Comparison of ENCODE assay signal across 17 cellular contexts in the genomic region with DNA sequence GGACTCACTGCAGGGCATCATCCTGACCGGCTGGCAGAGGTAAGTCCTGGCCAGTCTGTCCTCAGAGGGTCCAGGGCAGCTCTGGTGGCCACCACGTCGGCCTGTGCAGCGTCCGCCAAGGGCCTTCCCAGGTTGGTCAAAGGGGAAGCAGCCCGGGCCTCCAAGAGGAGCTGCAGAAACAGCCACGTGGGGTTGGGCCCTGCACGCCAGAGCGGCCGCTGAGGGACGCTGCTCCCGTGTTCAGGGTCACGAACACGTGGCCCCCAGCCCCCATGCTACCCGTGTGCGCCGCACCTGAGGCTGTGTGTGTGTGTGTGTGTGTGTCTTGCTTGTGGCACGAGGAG. TPM values are rescaled to one million over a fixed set of nuclear protein-coding genes. Genes with fewer than 3 reads are reported as not detected.
DNase-seq lines count a peak whose midpoint lies in the region; ATAC-seq and TF ChIP-seq lines count a peak whose summit lies in the region.
"Had no signal": no experiment of that assay in that cellular context is flagged by ENCODE, and none has a peak within 500 bp of the region (broad histone marks: within the 10 kb centered on the region; RNA-seq: fewer than 3 reads in every experiment).

No MANE protein-coding gene starts in this region.

- no peaks in the 10 kb centered on the region for H3K9me3 ChIP-seq in osteoblast (ENCODE audit: low read depth, low read length)
- no peaks in the 10 kb centered on the region for H3K9me3 ChIP-seq in spleen
- H3K9me3 ChIP-seq: A549, BE2C, Caco-2 had no signal

- TF ChIP-seq POLR2A in spleen (IDR thresholded peaks at IDR 0.05) = no peak

- POLR2A ChIA-PET in WTC11 (lab: Charles Lee) = no interaction called here

- no peak overlapping the region for H2AFZ ChIP-seq in osteoblast (ENCODE audit: low read length)

- H3K36me3 ChIP-seq in osteoblast (ENCODE audit: insufficient read depth, low read length) (no peaks in the 10 kb centered on the region), spleen (peaks cover 0 to 81% (median 27%) of the 10 kb centered on the region in 6 donors)
- H3K36me3 ChIP-seq: BE2C had no signal

- TF ChIP-seq CTCF in WTC11 (IDR thresholded peaks at IDR 0.05) = no peak
- TF ChIP-seq CTCF in osteoblast (IDR thresholded peaks at IDR 0.05; ENCODE audit: extremely low read depth, low read depth, low read length) = no peak
- no peak for TF ChIP-seq CTCF in spleen (IDR thresholded peaks at IDR 0.05 in 8 of 11, conservative IDR thresholded peaks at IDR 0.05 in 3 of 11)

- H4K20me1 ChIP-seq in osteoblast (ENCODE audit: insufficient read depth, low read length) = peaks cover 11% of the 10 kb centered on the region

- no peak overlapping the region for H3K4me3 Mint-ChIP-seq in stimulated activated naive CD8-positive, alpha-beta T cell treated with anti-CD3 and anti-CD28 coated beads, Interleukin-15, Interleukin-2, amounts not matched to agents 100 ng/mL and 50 ng/mL, for 24 hours
- H3K4me3 Mint-ChIP-seq in stimulated activated naive CD8-positive, alpha-beta T cell treated with anti-CD3 and anti-CD28 coated beads, Interleukin-15, amount 100 ng/mL, for 72 hours = no peak overlapping the region
- no peak overlapping the region for H3K4me3 Mint-ChIP-seq in WTC11
- H3K4me3 Mint-ChIP-seq: CD14-positive monocyte; CD8-positive, alpha-beta T cell; HFFc6 had no signal

- H3K4me1 ChIP-seq in osteoblast (ENCODE audit: insufficient read depth, low read length) (no peaks in the 10 kb centered on the region), spleen (peaks cover 5 to 77% (median 44%) of the 10 kb centered on the region in 6 donors)
- H3K4me1 ChIP-seq: A549, Caco-2 had no signal

- H3K4me1 Mint-ChIP-seq in stimulated activated naive CD8-positive, alpha-beta T cell treated with anti-CD3 and anti-CD28 coated beads, Interleukin-15, Interleukin-2, amounts not matched to agents 100 ng/mL and 50 ng/mL, for 24 hours (ENCODE audit: low read depth) = peaks cover 21% of the 10 kb centered on the region
- peaks cover 27% of the 10 kb centered on the region for H3K4me1 Mint-ChIP-seq in stimulated activated naive CD8-positive, alpha-beta T cell treated with anti-CD3 and anti-CD28 coated beads, Interleukin-15, amount 100 ng/mL, for 72 hours
- H3K4me1 Mint-ChIP-seq in WTC11 = peaks cover 13% of the 10 kb centered on the region

- H3K9me3 Mint-ChIP-seq in stimulated activated naive CD8-positive, alpha-beta T cell treated with anti-CD3 and anti-CD28 coated beads, Interleukin-15, Interleukin-2, amounts not matched to agents 100 ng/mL and 50 ng/mL, for 24 hours = no peaks in the 10 kb centered on the region
- no peaks in the 10 kb centered on the region for H3K9me3 Mint-ChIP-seq in stimulated activated naive CD8-positive, alpha-beta T cell treated with anti-CD3 and anti-CD28 coated beads, Interleukin-15, amount 100 ng/mL, for 72 hours
- no peaks in the 10 kb centered on the region for H3K9me3 Mint-ChIP-seq in WTC11
- H3K9me3 Mint-ChIP-seq: CD14-positive monocyte; CD8-positive, alpha-beta T cell; HFFc6 had no signal

- peaks cover 5% of the 10 kb centered on the region for H3K36me3 Mint-ChIP-seq in stimulated activated naive CD8-positive, alpha-beta T cell treated with anti-CD3 and anti-CD28 coated beads, Interleukin-15, Interleukin-2, amounts not matched to agents 100 ng/mL and 50 ng/mL, for 24 hours (ENCODE audit: low read depth)
- no peaks in the 10 kb centered on the region for H3K36me3 Mint-ChIP-seq in WTC11

- no peak overlapping the region for H3K4me2 ChIP-seq in osteoblast (ENCODE audit: insufficient read depth, low read length)
- H3K4me2 ChIP-seq: A549 had no signal

- no peaks in the 10 kb centered on the region for H3K27me3 Mint-ChIP-seq in stimulated activated naive CD8-positive, alpha-beta T cell treated with anti-CD3 and anti-CD28 coated beads, Interleukin-15, Interleukin-2, amounts not matched to agents 100 ng/mL and 50 ng/mL, for 24 hours
- H3K27me3 Mint-ChIP-seq in stimulated activated naive CD8-positive, alpha-beta T cell treated with anti-CD3 and anti-CD28 coated beads, Interleukin-15, amount 100 ng/mL, for 72 hours = no peaks in the 10 kb centered on the region
- no peaks in the 10 kb centered on the region for H3K27me3 Mint-ChIP-seq in WTC11 (ENCODE audit: low read depth)

- WGBS in spleen, 5 donors = 88 to 97% (median 89%) methylated on average over 13 to 18 of the region's 18 CpGs

- CTCF ChIA-PET in WTC11 (lab: Charles Lee) = no interaction called here

- no peak for ATAC-seq in stimulated activated naive CD8-positive, alpha-beta T cell treated with anti-CD3 and anti-CD28 coated beads, Interleukin-15, amount 100 ng/mL, for 72 hours
- ATAC-seq in WTC11 = no peak
- ATAC-seq: CD8-positive, alpha-beta T cell; GM12878 had no signal

- no peaks in the 10 kb centered on the region for H3K79me2 ChIP-seq in osteoblast (ENCODE audit: insufficient read depth, low read length)

- no peak for DNase-seq in stimulated activated naive CD8-positive, alpha-beta T cell treated with anti-CD3 and anti-CD28 coated beads, Interleukin-15, amount 100 ng/mL, for 72 hours
- DNase-seq in WTC11 (ENCODE audit: low spot score) = no peak
- peak; percentile 71 for DNase-seq in osteoblast (ENCODE audit: insufficient read length, low spot score, missing footprints)
- DNase-seq in SHP77 treated with DMSO at 0.1 percent for 48 hours (lab: John Stamatoyannopoulos, UW) = no peak
- DNase-seq in activated CD8-positive, alpha-beta memory T cell treated with anti-CD3 and anti-CD28 coated beads, Interleukin-2, amount 50 U/mL, for 48 hours = no peak
- no peak for DNase-seq in spleen
- DNase-seq: BE2C; Caco-2; CD8-positive, alpha-beta T cell; DMS79; HCEC 1CT; HFFc6 had no signal

- H3K4me3 ChIP-seq in osteoblast (ENCODE audit: insufficient read depth, low read length) (no peak overlapping the region), spleen (no peak overlapping the region)
- H3K4me3 ChIP-seq: A549, GM12878 had no signal

- intact Hi-C loops in spleen (cut with DNase I; ENCODE audit: low total_unique reads) = no loop called here

- H3K27ac ChIP-seq in osteoblast (ENCODE audit: low read depth, low read length) (no peak overlapping the region), spleen (no peak overlapping the region)
- H3K27ac ChIP-seq: A549, HL-60 had no signal

- H3K27me3 ChIP-seq in osteoblast (ENCODE audit: insufficient read depth, low read length) = no peaks in the 10 kb centered on the region
- H3K27me3 ChIP-seq in spleen (replicated peaks in 1 of 7) = no peaks in the 10 kb centered on the region
- H3K27me3 ChIP-seq: BE2C had no signal

- H3K27ac Mint-ChIP-seq in stimulated activated naive CD8-positive, alpha-beta T cell treated with anti-CD3 and anti-CD28 coated beads, Interleukin-15, Interleukin-2, amounts not matched to agents 100 ng/mL and 50 ng/mL, for 24 hours = peak overlapping the region; percentile 52
- H3K27ac Mint-ChIP-seq in stimulated activated naive CD8-positive, alpha-beta T cell treated with anti-CD3 and anti-CD28 coated beads, Interleukin-15, amount 100 ng/mL, for 72 hours = peak overlapping the region in 1 of 2 donors; percentile 30
- H3K27ac Mint-ChIP-seq in WTC11 = peak overlapping the region; percentile 45; the same call in 1 of the 2 replicates
- H3K27ac Mint-ChIP-seq: CD8-positive, alpha-beta T cell; HFFc6 had no signal

TF ChIP-seq in WTC11, 78 proteins besides CTCF, POLR2A, EP300 and RAD21 (continues in another document):
- TF ChIP-seq CREB1 (CRISPR knock-in tag; IDR thresholded peaks at IDR 0.05) (no peak), KAT7 (CRISPR knock-in tag; IDR thresholded peaks at IDR 0.05; ENCODE audit: borderline replicate concordance) (no peak), ZNF671 (CRISPR knock-in tag; IDR thresholded peaks at IDR 0.05) (no peak), E2F4 (CRISPR knock-in tag; IDR thresholded peaks at IDR 0.05; ENCODE audit: borderline replicate concordance, low read depth) (no peak), NFATC4 (CRISPR knock-in tag; IDR thresholded peaks at IDR 0.05) (no peak), IRF2 (CRISPR knock-in tag; IDR thresholded peaks at IDR 0.05; ENCODE audit: borderline replicate concordance, low read depth) (no peak)
- TF ChIP-seq, protein P1, sequence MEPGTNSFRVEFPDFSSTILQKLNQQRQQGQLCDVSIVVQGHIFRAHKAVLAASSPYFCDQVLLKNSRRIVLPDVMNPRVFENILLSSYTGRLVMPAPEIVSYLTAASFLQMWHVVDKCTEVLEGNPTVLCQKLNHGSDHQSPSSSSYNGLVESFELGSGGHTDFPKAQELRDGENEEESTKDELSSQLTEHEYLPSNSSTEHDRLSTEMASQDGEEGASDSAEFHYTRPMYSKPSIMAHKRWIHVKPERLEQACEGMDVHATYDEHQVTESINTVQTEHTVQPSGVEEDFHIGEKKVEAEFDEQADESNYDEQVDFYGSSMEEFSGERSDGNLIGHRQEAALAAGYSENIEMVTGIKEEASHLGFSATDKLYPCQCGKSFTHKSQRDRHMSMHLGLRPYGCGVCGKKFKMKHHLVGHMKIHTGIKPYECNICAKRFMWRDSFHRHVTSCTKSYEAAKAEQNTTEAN (CRISPR knock-in tag; IDR thresholded peaks at IDR 0.05) = no peak

RNA-seq across cellular contexts. Expression of gene CYBC1, which starts 13.3 kb away (rescaled TPM):
- 61.5 to 71.7 TPM (median 65.5 TPM) in 3 replicates for total RNA-seq in WTC11 (2021)
- total RNA-seq in osteoblast = 72.4 and 75.1 TPM in 2 replicates
- total RNA-seq in spleen = 100 to 1,000 TPM; 225 to 333 (median 288) TPM
- 100 to 1,000 TPM; 105 to 192 (median 132) TPM for polyA plus RNA-seq in spleen

RNA-seq across cellular contexts. Expression of gene OGFOD3, which starts 18.9 kb away (rescaled TPM):
- total RNA-seq in WTC11 (2021) (20.4 to 24.0 TPM (median 22.5 TPM) in 3 replicates), osteoblast (25.3 and 27.4 TPM in 2 replicates), spleen (10 to 100 TPM; 21.3 to 28.1 (median 23.1) TPM)
- polyA plus RNA-seq in spleen = 10 to 100 TPM; 10.3 to 17.9 (median 12.9) TPM

RNA-seq across cellular contexts. Expression of gene HEXD, which starts 19.1 kb away (rescaled TPM):
- total RNA-seq in WTC11 (2021) = 36.0 to 40.0 TPM (median 37.1 TPM) in 3 replicates
- 13.0 and 20.3 TPM in 2 replicates for total RNA-seq in osteoblast
- 10 to 100 TPM; 62.3 to 88.0 (median 73.5) TPM for total RNA-seq in spleen
- polyA plus RNA-seq in spleen = 100 to 1,000 TPM in 2 of 3 donors, 10 to 100 TPM in 1; 86.3 to 272 (median 257) TPM

RNA-seq across cellular contexts. Expression of gene NARF, which starts 21.2 kb away (rescaled TPM):
- 96.7 to 125 TPM (median 117 TPM) in 3 replicates for total RNA-seq in WTC11 (2021)
- total RNA-seq in osteoblast = 34.4 and 36.8 TPM in 2 replicates
- total RNA-seq in spleen = 100 to 1,000 TPM in 3 of 7 donors, 10 to 100 TPM in 4; 59.5 to 127 (median 93.0) TPM
- polyA plus RNA-seq in spleen = 100 to 1,000 TPM in 2 of 3 donors, 10 to 100 TPM in 1; 75.7 to 117 (median 116) TPM
